Comparison of ENCODE assay signal across 1 cellular context in genomic region chr3:32571192-32571485, GRCh38.
TF ChIP-seq lines count a peak whose summit lies in the region.

No MANE protein-coding gene starts in this region.

TF ChIP-seq in GM23338, 12 proteins besides CTCF, POLR2A, EP300 and RAD21 (continued from another document):
- no peak for TF ChIP-seq ZNF462 (CRISPR knock-in tag; IDR thresholded peaks at IDR 0.05)
